12 cellular contexts compared by ENCODE assay signal in genomic region chr1:92876351-92876750, GRCh38.
"Had no signal": no experiment of that assay in that cellular context is flagged by ENCODE, and none has a peak within 500 bp of the region (broad histone marks: within the 10 kb centered on the region; RNA-seq: fewer than 3 reads in every experiment).

No MANE protein-coding gene starts in this region.

- H3K9me3 ChIP-seq: suprapubic skin, upper lobe of right lung had no signal

- DNase-seq: activated CD4-positive, alpha-beta memory T cell treated with anti-CD3 and anti-CD28 coated beads, Interleukin-2, amount 10 ng/mL, durations not matched to agents 7 days and 5 days; activated CD4-positive, alpha-beta T cell treated with anti-CD3 and anti-CD28 coated beads for 36 hours; activated naive CD4-positive, alpha-beta T cell; left ventricle myocardium superior; mesendoderm; right cardiac atrium; T-helper 9 cell; upper lobe of right lung had no signal

- H3K27ac ChIP-seq: cardiac muscle cell, suprapubic skin, upper lobe of right lung had no signal

- H3K36me3 ChIP-seq: cardiac muscle cell, suprapubic skin, upper lobe of right lung had no signal

- ATAC-seq: esophagus mucosa; left ventricle myocardium superior; right cardiac atrium; stimulated activated memory B cell treated with anti-CD40 and anti-IgM and Interleukin-4, amounts not matched to agents 10 μg/mL and 1 μg/mL and 100 μg/mL, for 72 hours; upper lobe of right lung had no signal
